ENCODE assay signal across 7 cellular contexts in the genomic region with DNA sequence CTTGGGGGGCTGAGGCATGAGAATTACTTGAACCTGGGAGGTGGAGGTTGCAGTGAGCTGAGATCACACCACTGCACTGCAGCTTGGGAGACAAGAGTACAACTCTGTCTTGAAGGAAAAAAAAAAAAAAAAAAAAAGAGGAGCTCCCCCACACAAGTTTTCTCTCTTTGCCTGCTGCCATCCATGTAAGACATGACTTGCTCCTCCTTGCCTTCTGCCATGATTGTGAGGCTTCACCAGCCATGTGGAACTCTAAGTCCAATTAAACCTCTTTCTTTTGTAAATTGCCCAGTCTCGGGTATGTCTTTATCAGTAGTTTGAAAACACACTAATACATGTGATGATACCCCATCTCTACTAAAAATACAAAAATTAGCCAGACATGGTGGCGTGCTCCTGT. TPM values are rescaled to one million over a fixed set of nuclear protein-coding genes. Genes with fewer than 3 reads are reported as not detected.
A peak's percentile ranks its signal among the peaks of the same experiment; 100 is the strongest.
DNase-seq lines count a peak whose midpoint lies in the region; ATAC-seq lines count a peak whose summit lies in the region.
"Not testable (repeated sequence)": the region's sequence is repeated elsewhere in the genome, so short reads cannot be mapped to it uniquely, and the experiment has no call there.

No MANE protein-coding gene starts in this region.

- not testable (repeated sequence) for ATAC-seq in T-helper 17 cell; activated CD8-positive, alpha-beta T cell treated with anti-CD3 and anti-CD28 coated beads, Interleukin-2, amount 10 ng/mL, durations not matched to agents 7 days and 5 days; activated naive CD8-positive, alpha-beta T cell treated with anti-CD3 and anti-CD28 coated beads, Interleukin-2, amount 10 ng/mL, durations not matched to agents 7 days and 5 days (ENCODE audit: low read depth); effector memory CD8-positive, alpha-beta T cell (replicated peaks); naive thymus-derived CD4-positive, alpha-beta T cell; stimulated activated effector memory CD8-positive, alpha-beta T cell treated with anti-CD3 and anti-CD28 coated beads, Interleukin-12 subunit alpha, Interleukin-12 subunit beta, amount 100 ng/mL, for 72 hours

- H3K4me3 Mint-ChIP-seq in CD4-positive, alpha-beta memory T cell = peak overlapping the region in 5 of 8 donors; percentile 2 to 67 (median 35)
- peak overlapping the region; percentile 33 for H3K4me3 Mint-ChIP-seq in T-helper 17 cell
- H3K4me3 Mint-ChIP-seq in activated CD8-positive, alpha-beta T cell treated with anti-CD3 and anti-CD28 coated beads, Interleukin-2, amount 10 ng/mL, durations not matched to agents 7 days and 5 days; activated naive CD8-positive, alpha-beta T cell treated with anti-CD3 and anti-CD28 coated beads, Interleukin-2, amount 10 ng/mL, durations not matched to agents 7 days and 5 days; stimulated activated effector memory CD8-positive, alpha-beta T cell treated with anti-CD3 and anti-CD28 coated beads, Interleukin-12 subunit alpha, Interleukin-12 subunit beta, amount 100 ng/mL, for 72 hours: not testable (repeated sequence)
- peak overlapping the region; percentile 42 to 48 for H3K4me3 Mint-ChIP-seq in effector memory CD8-positive, alpha-beta T cell
- peak overlapping the region in 4 of 10 donors; percentile 18 to 71 (median 39) for H3K4me3 Mint-ChIP-seq in naive thymus-derived CD4-positive, alpha-beta T cell

- not testable (repeated sequence) for H3K36me3 ChIP-seq in CD4-positive, alpha-beta memory T cell (ENCODE audit: insufficient read depth, low read length); naive thymus-derived CD4-positive, alpha-beta T cell (ENCODE audit: control insufficient read depth in 2 of 3, insufficient read depth in 3 of 3, low read length in 3 of 3)

- intact Hi-C loops in CD4-positive, alpha-beta memory T cell (cut with micrococcal nuclease); naive thymus-derived CD4-positive, alpha-beta T cell (cut with micrococcal nuclease): not testable (repeated sequence)

- CTCF ChIA-PET in CD4-positive, alpha-beta memory T cell (lab: Charles Lee; ENCODE audit: partially characterized antibody) = interaction anchor here (0.9 to 3.5 kb wide), 10 partner anchors 9 to 122 kb away, joined by 3 to 22 read pairs (median 8); no protein-coding TSS in a partner anchor
- CTCF ChIA-PET in activated CD8-positive, alpha-beta T cell treated with anti-CD3 and anti-CD28 coated beads, Interleukin-2, amount 10 ng/mL, durations not matched to agents 7 days and 5 days (lab: Charles Lee) = interaction anchor here (0.6 to 2.9 kb wide), 4 partner anchors 12 to 32 kb away, joined by 3 to 14 read pairs (median 8); no protein-coding TSS in a partner anchor
- CTCF ChIA-PET in naive thymus-derived CD4-positive, alpha-beta T cell (lab: Charles Lee) = interaction anchor here (0.8 to 1.2 kb wide), 2 partner anchors 34 to 87 kb away, joined by 3 to 5 read pairs; partner anchors contain the start of gene NEMF

- not testable (repeated sequence) for H3K27me3 ChIP-seq in CD4-positive, alpha-beta memory T cell (ENCODE audit: insufficient read depth, low read length); naive thymus-derived CD4-positive, alpha-beta T cell (ENCODE audit: control insufficient read depth in 2 of 2, insufficient read depth in 2 of 2, low read length in 2 of 2)

- not testable (repeated sequence) for H3K9me3 ChIP-seq in CD4-positive, alpha-beta memory T cell (ENCODE audit: control insufficient read depth in 1 of 2, low read length in 2 of 2); T-helper 17 cell (ENCODE audit: control insufficient read depth, low read length, poor library complexity, severe bottlenecking); naive thymus-derived CD4-positive, alpha-beta T cell (ENCODE audit: control insufficient read depth in 2 of 3, low read length in 3 of 3)

- peak overlapping the region in 6 of 7 donors; percentile 12 to 93 (median 79) for H3K27ac Mint-ChIP-seq in CD4-positive, alpha-beta memory T cell
- H3K27ac Mint-ChIP-seq in T-helper 17 cell = peak overlapping the region; percentile 1
- peak overlapping the region; percentile 87 for H3K27ac Mint-ChIP-seq in activated CD8-positive, alpha-beta T cell treated with anti-CD3 and anti-CD28 coated beads, Interleukin-2, amount 10 ng/mL, durations not matched to agents 7 days and 5 days
- H3K27ac Mint-ChIP-seq in activated naive CD8-positive, alpha-beta T cell treated with anti-CD3 and anti-CD28 coated beads, Interleukin-2, amount 10 ng/mL, durations not matched to agents 7 days and 5 days = peak overlapping the region; percentile 76
- peak overlapping the region; percentile 65 to 72 for H3K27ac Mint-ChIP-seq in effector memory CD8-positive, alpha-beta T cell
- H3K27ac Mint-ChIP-seq in naive thymus-derived CD4-positive, alpha-beta T cell = peak overlapping the region in 6 of 9 donors; percentile 11 to 87 (median 50)
- peak overlapping the region; percentile 86 for H3K27ac Mint-ChIP-seq in stimulated activated effector memory CD8-positive, alpha-beta T cell treated with anti-CD3 and anti-CD28 coated beads, Interleukin-12 subunit alpha, Interleukin-12 subunit beta, amount 100 ng/mL, for 72 hours

- H3K4me1 ChIP-seq in CD4-positive, alpha-beta memory T cell (ENCODE audit: insufficient read depth, low read length) = peaks cover 36% of the 10 kb centered on the region
- H3K4me1 ChIP-seq in naive thymus-derived CD4-positive, alpha-beta T cell (ENCODE audit: control insufficient read depth in 2 of 2, insufficient read depth in 2 of 2, low read length in 2 of 2) = peaks cover 20 to 24% of the 10 kb centered on the region in 2 donors

- not testable (repeated sequence) for DNase-seq in CD4-positive, alpha-beta memory T cell; T-helper 17 cell; activated CD8-positive, alpha-beta T cell treated with anti-CD3 and anti-CD28 coated beads, Interleukin-2, amount 10 ng/mL, durations not matched to agents 7 days and 5 days; activated naive CD8-positive, alpha-beta T cell treated with anti-CD3 and anti-CD28 coated beads, Interleukin-2, amount 10 ng/mL, durations not matched to agents 7 days and 5 days; effector memory CD8-positive, alpha-beta T cell; naive thymus-derived CD4-positive, alpha-beta T cell; stimulated activated effector memory CD8-positive, alpha-beta T cell treated with anti-CD3 and anti-CD28 coated beads, Interleukin-12 subunit alpha, Interleukin-12 subunit beta, amount 100 ng/mL, for 72 hours (ENCODE audit: low spot score in 2 of 2)

- H3K27ac ChIP-seq in CD4-positive, alpha-beta memory T cell (ENCODE audit: low read depth, low read length); naive thymus-derived CD4-positive, alpha-beta T cell (ENCODE audit: low read depth, low read length): not testable (repeated sequence)

- not testable (repeated sequence) for H3K27me3 Mint-ChIP-seq in CD4-positive, alpha-beta memory T cell; T-helper 17 cell; activated CD8-positive, alpha-beta T cell treated with anti-CD3 and anti-CD28 coated beads, Interleukin-2, amount 10 ng/mL, durations not matched to agents 7 days and 5 days (ENCODE audit: low read depth); activated naive CD8-positive, alpha-beta T cell treated with anti-CD3 and anti-CD28 coated beads, Interleukin-2, amount 10 ng/mL, durations not matched to agents 7 days and 5 days; effector memory CD8-positive, alpha-beta T cell; naive thymus-derived CD4-positive, alpha-beta T cell

- H3K4me3 ChIP-seq in CD4-positive, alpha-beta memory T cell (ENCODE audit: low read length in 2 of 2); naive thymus-derived CD4-positive, alpha-beta T cell (ENCODE audit: low read length): not testable (repeated sequence)

- POLR2A ChIA-PET in CD4-positive, alpha-beta memory T cell (lab: Charles Lee; ENCODE audit: partially characterized antibody) = interaction anchor here (0.7 to 5.5 kb wide), 10 partner anchors 27 to 123 kb away, joined by 3 to 79 read pairs (median 16); partner anchors contain the start of gene ARF6
- POLR2A ChIA-PET in activated CD8-positive, alpha-beta T cell treated with anti-CD3 and anti-CD28 coated beads, Interleukin-2, amount 10 ng/mL, durations not matched to agents 7 days and 5 days (lab: Charles Lee) = interaction anchor here (0.6 to 2.3 kb wide), 2 partner anchors 33 to 56 kb away, joined by 4 to 21 read pairs; no protein-coding TSS in a partner anchor
- POLR2A ChIA-PET in activated naive CD8-positive, alpha-beta T cell treated with anti-CD3 and anti-CD28 coated beads, Interleukin-2, amount 10 ng/mL, durations not matched to agents 7 days and 5 days (lab: Charles Lee) = interaction anchor here (0.6 to 3.6 kb wide), 7 partner anchors 19 to 123 kb away, joined by 4 to 31 read pairs (median 4); no protein-coding TSS in a partner anchor
- POLR2A ChIA-PET in naive thymus-derived CD4-positive, alpha-beta T cell (lab: Charles Lee) = interaction anchor here (0.6 to 16.2 kb wide), 8 partner anchors 9 to 115 kb away, joined by 3 to 214 read pairs (median 3); no protein-coding TSS in a partner anchor

- peaks cover 34 to 61% (median 48%) of the 10 kb centered on the region in 4 donors for H3K4me1 Mint-ChIP-seq in CD4-positive, alpha-beta memory T cell
- H3K4me1 Mint-ChIP-seq in T-helper 17 cell = peaks cover 20% of the 10 kb centered on the region
- peaks cover 54% of the 10 kb centered on the region for H3K4me1 Mint-ChIP-seq in activated CD8-positive, alpha-beta T cell treated with anti-CD3 and anti-CD28 coated beads, Interleukin-2, amount 10 ng/mL, durations not matched to agents 7 days and 5 days (ENCODE audit: low read depth)
- peaks cover 33% of the 10 kb centered on the region for H3K4me1 Mint-ChIP-seq in activated naive CD8-positive, alpha-beta T cell treated with anti-CD3 and anti-CD28 coated beads, Interleukin-2, amount 10 ng/mL, durations not matched to agents 7 days and 5 days
- H3K4me1 Mint-ChIP-seq in effector memory CD8-positive, alpha-beta T cell (ENCODE audit: low read depth in 2 of 2) = peaks cover 27 to 46% of the 10 kb centered on the region in 2 donors
- peaks cover 11 to 54% (median 52%) of the 10 kb centered on the region in 7 donors for H3K4me1 Mint-ChIP-seq in naive thymus-derived CD4-positive, alpha-beta T cell
- H3K4me1 Mint-ChIP-seq in stimulated activated effector memory CD8-positive, alpha-beta T cell treated with anti-CD3 and anti-CD28 coated beads, Interleukin-12 subunit alpha, Interleukin-12 subunit beta, amount 100 ng/mL, for 72 hours = peaks cover 49% of the 10 kb centered on the region

- peaks cover 0 to 20% of the 10 kb centered on the region in 2 donors for H3K36me3 Mint-ChIP-seq in CD4-positive, alpha-beta memory T cell
- H3K36me3 Mint-ChIP-seq in T-helper 17 cell (ENCODE audit: low read depth); effector memory CD8-positive, alpha-beta T cell (ENCODE audit: insufficient read depth); stimulated activated effector memory CD8-positive, alpha-beta T cell treated with anti-CD3 and anti-CD28 coated beads, Interleukin-12 subunit alpha, Interleukin-12 subunit beta, amount 100 ng/mL, for 72 hours: not testable (repeated sequence)
- peaks cover 49% of the 10 kb centered on the region for H3K36me3 Mint-ChIP-seq in activated CD8-positive, alpha-beta T cell treated with anti-CD3 and anti-CD28 coated beads, Interleukin-2, amount 10 ng/mL, durations not matched to agents 7 days and 5 days (ENCODE audit: low read depth)
- peaks cover 41% of the 10 kb centered on the region for H3K36me3 Mint-ChIP-seq in activated naive CD8-positive, alpha-beta T cell treated with anti-CD3 and anti-CD28 coated beads, Interleukin-2, amount 10 ng/mL, durations not matched to agents 7 days and 5 days
- peaks cover 12 to 43% (median 20%) of the 10 kb centered on the region in 5 donors for H3K36me3 Mint-ChIP-seq in naive thymus-derived CD4-positive, alpha-beta T cell

- peaks cover 3 to 15% (median 9%) of the 10 kb centered on the region in 8 donors for H3K9me3 Mint-ChIP-seq in CD4-positive, alpha-beta memory T cell
- peaks cover 34% of the 10 kb centered on the region for H3K9me3 Mint-ChIP-seq in activated CD8-positive, alpha-beta T cell treated with anti-CD3 and anti-CD28 coated beads, Interleukin-2, amount 10 ng/mL, durations not matched to agents 7 days and 5 days (ENCODE audit: insufficient read depth)
- peaks cover 27% of the 10 kb centered on the region for H3K9me3 Mint-ChIP-seq in activated naive CD8-positive, alpha-beta T cell treated with anti-CD3 and anti-CD28 coated beads, Interleukin-2, amount 10 ng/mL, durations not matched to agents 7 days and 5 days
- peaks cover 0 to 15% of the 10 kb centered on the region in 2 donors for H3K9me3 Mint-ChIP-seq in effector memory CD8-positive, alpha-beta T cell
- H3K9me3 Mint-ChIP-seq in naive thymus-derived CD4-positive, alpha-beta T cell = peaks cover 2 to 31% (median 12%) of the 10 kb centered on the region in 11 donors
- H3K9me3 Mint-ChIP-seq in stimulated activated effector memory CD8-positive, alpha-beta T cell treated with anti-CD3 and anti-CD28 coated beads, Interleukin-12 subunit alpha, Interleukin-12 subunit beta, amount 100 ng/mL, for 72 hours = peaks cover 15% of the 10 kb centered on the region

RNA-seq across cellular contexts. Expression of gene ARF6, which starts 46.3 kb away (rescaled TPM):
- 100 to 1,000 TPM; 116 to 124 TPM for total RNA-seq in CD4-positive, alpha-beta memory T cell
- 100 to 1,000 TPM; 157 to 164 TPM for polyA plus RNA-seq in CD4-positive, alpha-beta memory T cell
- total RNA-seq in T-helper 17 cell = 10 to 100 TPM; 95.2 to 98.5 TPM
- total RNA-seq in activated CD8-positive, alpha-beta T cell treated with anti-CD3 and anti-CD28 coated beads, Interleukin-2, amount 10 ng/mL, durations not matched to agents 7 days and 5 days = 100 to 1,000 TPM; 183 to 193 TPM
- total RNA-seq in activated naive CD8-positive, alpha-beta T cell treated with anti-CD3 and anti-CD28 coated beads, Interleukin-2, amount 10 ng/mL, durations not matched to agents 7 days and 5 days = 100 to 1,000 TPM; 162 to 169 TPM
- 100 to 1,000 TPM in 1 of 5 experiments, 10 to 100 TPM in 4; 61.9 to 173 (median 77.6) TPM for total RNA-seq in naive thymus-derived CD4-positive, alpha-beta T cell
- polyA plus RNA-seq in naive thymus-derived CD4-positive, alpha-beta T cell = 100 to 1,000 TPM in 1 of 2 donors, 10 to 100 TPM in 1; 90.6 to 105 TPM

Comparison
In these comparisons a context has a peak if more than half of its experiments do, and no peak if none do; other contexts are left out.
1. H3K27ac Mint-ChIP-seq: peak in every context shown above with its lines; median percentile 87 in activated CD8-positive, alpha-beta T cell treated with anti-CD3 and anti-CD28 coated beads, Interleukin-2, amount 10 ng/mL, durations not matched to agents 7 days and 5 days; 86 in stimulated activated effector memory CD8-positive, alpha-beta T cell treated with anti-CD3 and anti-CD28 coated beads, Interleukin-12 subunit alpha, Interleukin-12 subunit beta, amount 100 ng/mL, for 72 hours; 79 in CD4-positive, alpha-beta memory T cell; 76 in activated naive CD8-positive, alpha-beta T cell treated with anti-CD3 and anti-CD28 coated beads, Interleukin-2, amount 10 ng/mL, durations not matched to agents 7 days and 5 days; 68 in effector memory CD8-positive, alpha-beta T cell; 50 in naive thymus-derived CD4-positive, alpha-beta T cell; 1 in T-helper 17 cell.